30 cellular contexts compared by ENCODE assay signal in genomic region chr6:7228662-7229375, GRCh38.
"Had no signal": no experiment of that assay in that cellular context is flagged by ENCODE, and none has a peak within 500 bp of the region (broad histone marks: within the 10 kb centered on the region; RNA-seq: fewer than 3 reads in every experiment).

No MANE protein-coding gene starts in this region.

- H3K9me3 ChIP-seq: breast epithelium, SJCRH30 had no signal

- H3K9me3 Mint-ChIP-seq: activated naive CD4-positive, alpha-beta T cell treated with anti-CD3 and anti-CD28 coated beads, Interleukin-2, amount 50 U/mL, for 24 hours; activated T-cell treated with anti-CD3 and anti-CD28 coated beads, Interleukin-2, amount 50 U/mL, for 24 hours; activated T-helper 1 cell treated with anti-CD3 and anti-CD28 coated beads, Interleukin-12 subunit alpha, Interleukin-12 subunit beta, Interleukin-2, Interleukin-4 antibody, amounts not matched to agents 30 ng/mL and 10 ng/mL and 1 ng/mL, durations not matched to agents 14 hours and 24 hours and 36 hours; T-helper 1 cell treated with Interleukin-12 subunit alpha and Interleukin-12 subunit beta and Interleukin-4 antibody, amounts not matched to agents 30 μg/mL and 1 μg/mL, for 36 hours had no signal

- H3K27ac ChIP-seq: breast epithelium, KMS-11, SJCRH30 had no signal

- H3K36me3 ChIP-seq: SJCRH30 had no signal

- ATAC-seq: activated CD8-positive, alpha-beta memory T cell treated with anti-CD3 and anti-CD28 coated beads, Interleukin-2, amount 10 ng/mL, durations not matched to agents 7 days and 5 days; Panc1; Right ventricle myocardium inferior; SK-N-SH treated with all-trans-retinoic acid at 6 μM for 48 hours had no signal

- H3K4me1 ChIP-seq: breast epithelium, SJCRH30 had no signal

- H3K27me3 Mint-ChIP-seq: activated CD8-positive, alpha-beta memory T cell treated with anti-CD3 and anti-CD28 coated beads, Interleukin-2, amount 10 ng/mL, durations not matched to agents 7 days and 5 days; activated naive CD4-positive, alpha-beta T cell treated with anti-CD3 and anti-CD28 coated beads, Interleukin-2, amount 50 U/mL, for 24 hours; activated T-cell treated with anti-CD3 and anti-CD28 coated beads, Interleukin-2, amount 50 U/mL, for 24 hours had no signal

- H3K27ac Mint-ChIP-seq: activated CD8-positive, alpha-beta memory T cell treated with anti-CD3 and anti-CD28 coated beads, Interleukin-2, amount 10 ng/mL, durations not matched to agents 7 days and 5 days; activated naive CD4-positive, alpha-beta T cell treated with anti-CD3 and anti-CD28 coated beads, Interleukin-2, amount 50 U/mL, for 24 hours; activated T-cell treated with anti-CD3 and anti-CD28 coated beads, Interleukin-2, amount 50 U/mL, for 24 hours; activated T-helper 1 cell treated with anti-CD3 and anti-CD28 coated beads, Interleukin-12 subunit alpha, Interleukin-12 subunit beta, Interleukin-2, Interleukin-4 antibody, amounts not matched to agents 30 ng/mL and 10 ng/mL and 1 ng/mL, durations not matched to agents 14 hours and 24 hours and 36 hours; T-helper 1 cell treated with Interleukin-12 subunit alpha and Interleukin-12 subunit beta and Interleukin-4 antibody, amounts not matched to agents 30 μg/mL and 1 μg/mL, for 36 hours had no signal

- H3K4me3 ChIP-seq: breast epithelium, SJCRH30 had no signal

- H3K27me3 ChIP-seq: breast epithelium, SJCRH30 had no signal

- H3K4me2 ChIP-seq: KMS-11 had no signal

- H3K4me3 Mint-ChIP-seq: activated CD8-positive, alpha-beta memory T cell treated with anti-CD3 and anti-CD28 coated beads, Interleukin-2, amount 10 ng/mL, durations not matched to agents 7 days and 5 days; activated naive CD4-positive, alpha-beta T cell treated with anti-CD3 and anti-CD28 coated beads, Interleukin-2, amount 50 U/mL, for 24 hours; activated T-cell treated with anti-CD3 and anti-CD28 coated beads, Interleukin-2, amount 50 U/mL, for 24 hours; activated T-helper 1 cell treated with anti-CD3 and anti-CD28 coated beads, Interleukin-12 subunit alpha, Interleukin-12 subunit beta, Interleukin-2, Interleukin-4 antibody, amounts not matched to agents 30 ng/mL and 10 ng/mL and 1 ng/mL, durations not matched to agents 14 hours and 24 hours and 36 hours; T-helper 1 cell treated with Interleukin-12 subunit alpha and Interleukin-12 subunit beta and Interleukin-4 antibody, amounts not matched to agents 30 μg/mL and 1 μg/mL, for 36 hours had no signal

- DNase-seq: activated CD4-positive, alpha-beta T cell treated with anti-CD3 and anti-CD28 coated beads for 48 hours; activated CD4-positive, alpha-beta T cell treated with anti-CD3 and anti-CD28 coated beads, Interleukin-2, amount 50 U/mL, for 4 hours; activated CD4-positive, CD25-positive, alpha-beta regulatory T cell treated with anti-CD3 and anti-CD28 coated beads, Interleukin-2, amount 50 U/mL, for 72 hours; activated CD8-positive, alpha-beta memory T cell treated with anti-CD3 and anti-CD28 coated beads, Interleukin-2, amount 10 ng/mL, durations not matched to agents 7 days and 5 days; activated effector memory CD4-positive, alpha-beta T cell treated with Interleukin-2 at 50 U/mL for 16 hours; activated naive CD4-positive, alpha-beta T cell; activated T-cell treated with anti-CD3 and anti-CD28 coated beads, Interleukin-2, amount 50 U/mL, for 24 hours; aorta; caudate nucleus; NCI-H1092; NCI-H1417; NCI-H1694; NCI-H2029; NCI-H2107; NCI-H2171 treated with DMSO at 0.1 percent for 48 hours; NCI-H226; NCI-H510A; NCI-H526 treated with DMSO at 0.1 percent for 48 hours; NCI-H82; OCI-M1; RPMI8226; SJCRH30 had no signal

- H3K9ac ChIP-seq: KMS-11 had no signal
